Comparison of ENCODE assay signal across 8 cellular contexts in the genomic region with DNA sequence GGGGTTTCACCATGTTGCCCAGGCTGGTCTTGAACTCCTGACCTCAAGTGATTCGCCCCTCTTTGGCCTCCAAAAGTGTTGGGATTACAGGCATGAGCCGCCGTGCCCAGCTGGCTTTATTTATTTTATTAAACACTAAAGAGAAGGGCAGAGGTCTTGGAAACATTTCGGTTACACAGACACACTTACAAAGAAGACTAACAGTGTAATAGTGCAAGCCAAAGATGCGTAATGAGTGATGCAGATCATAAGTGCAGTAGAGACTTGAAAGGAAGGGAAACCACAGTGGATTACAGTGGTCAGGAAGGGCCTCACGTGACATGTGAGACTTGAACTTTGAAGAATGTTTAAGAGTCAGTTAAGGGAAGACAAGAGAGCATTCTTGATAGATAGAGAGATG. TPM values are rescaled to one million over a fixed set of nuclear protein-coding genes. Genes with fewer than 3 reads are reported as not detected.
DNase-seq lines count a peak whose midpoint lies in the region; ATAC-seq and TF ChIP-seq lines count a peak whose summit lies in the region.

No MANE protein-coding gene starts in this region.

- no peak overlapping the region for H3K27ac ChIP-seq in gastroesophageal sphincter

- H3K27me3 ChIP-seq in gastroesophageal sphincter: no peaks in the 10 kb centered on the region

- H3K4me1 ChIP-seq in gastroesophageal sphincter: no peaks in the 10 kb centered on the region

- TF ChIP-seq POLR2A in NB4 (IDR thresholded peaks at IDR 0.05; ENCODE audit: extremely low read depth, insufficient read length) (no peak), gastroesophageal sphincter (IDR thresholded peaks at IDR 0.05) (no peak)

- peaks cover 69% of the 10 kb centered on the region for H3K4me1 Mint-ChIP-seq in activated T-cell treated with anti-CD3 and anti-CD28 coated beads, Interleukin-2, amount 50 U/mL, for 72 hours (ENCODE audit: low read depth)
- H3K4me1 Mint-ChIP-seq in naive B cell (peaks cover 0 to 6% (median 4%) of the 10 kb centered on the region in 3 donors), progenitor cell of endocrine pancreas (ENCODE audit: low read depth) (peaks cover 10% of the 10 kb centered on the region)

- H3K27me3 Mint-ChIP-seq in activated T-cell treated with anti-CD3 and anti-CD28 coated beads, Interleukin-2, amount 50 U/mL, for 72 hours (ENCODE audit: low read depth): no peaks in the 10 kb centered on the region
- H3K27me3 Mint-ChIP-seq in naive B cell (no peaks in the 10 kb centered on the region), progenitor cell of endocrine pancreas (no peaks in the 10 kb centered on the region)

- TF ChIP-seq CTCF in AG09309 (IDR thresholded peaks at IDR 0.05; ENCODE audit: control insufficient read depth, insufficient read depth, low read depth, low read length, missing control alignments): no peak
- no peak for TF ChIP-seq CTCF in NB4 (IDR thresholded peaks at IDR 0.05; ENCODE audit: low read depth, low read length)
- TF ChIP-seq CTCF in progenitor cell of endocrine pancreas (IDR thresholded peaks at IDR 0.05; ENCODE audit: unreplicated experiment): no peak
- TF ChIP-seq CTCF in gastroesophageal sphincter (IDR thresholded peaks at IDR 0.05): no peak

- peaks cover 0 to 5% of the 10 kb centered on the region in 2 donors for H3K9me3 Mint-ChIP-seq in activated T-cell treated with anti-CD3 and anti-CD28 coated beads, Interleukin-2, amount 50 U/mL, for 72 hours
- no peaks in the 10 kb centered on the region for H3K9me3 Mint-ChIP-seq in naive B cell
- no peaks in the 10 kb centered on the region for H3K9me3 Mint-ChIP-seq in progenitor cell of endocrine pancreas (ENCODE audit: low read depth)

- DNase-seq in AG09309 (ENCODE audit: low read depth): peak; percentile 96
- DNase-seq in NB4 (ENCODE audit: low read depth): peak; percentile 54
- peak; percentile 76 to 77 for DNase-seq in activated T-cell treated with anti-CD3 and anti-CD28 coated beads, Interleukin-2, amount 50 U/mL, for 72 hours
- no peak for DNase-seq in naive B cell
- DNase-seq in progenitor cell of endocrine pancreas (ENCODE audit: low spot score, unreplicated experiment): no peak
- DNase-seq in DMS79 treated with DMSO at 0.1 percent for 48 hours (lab: John Stamatoyannopoulos, UW): no peak

- peak overlapping the region; percentile 28 to 49 for H3K4me3 Mint-ChIP-seq in activated T-cell treated with anti-CD3 and anti-CD28 coated beads, Interleukin-2, amount 50 U/mL, for 72 hours
- H3K4me3 Mint-ChIP-seq in naive B cell (no peak overlapping the region), progenitor cell of endocrine pancreas (ENCODE audit: low read depth) (no peak overlapping the region)

- H3K4me3 ChIP-seq in AG09309 (ENCODE audit: control insufficient read depth, low read depth, low read length) (no peak overlapping the region), NB4 (ENCODE audit: low read depth, low read length) (no peak overlapping the region), gastroesophageal sphincter (no peak overlapping the region)

- no peaks in the 10 kb centered on the region for H3K9me3 ChIP-seq in gastroesophageal sphincter

- peak overlapping the region; percentile 64 for H3K27ac Mint-ChIP-seq in activated T-cell treated with anti-CD3 and anti-CD28 coated beads, Interleukin-2, amount 50 U/mL, for 72 hours
- H3K27ac Mint-ChIP-seq in naive B cell (peak overlapping the region in 1 of 6 donors; percentile 14), progenitor cell of endocrine pancreas (no peak overlapping the region)

- WGBS in gastroesophageal sphincter (ENCODE audit: low coverage in 1 of 2), 2 donors: 56 to 57% methylated on average over 1 to 3 of the region's 6 CpGs

- H3K36me3 ChIP-seq in gastroesophageal sphincter: no peaks in the 10 kb centered on the region

- no peak for TF ChIP-seq EP300 in gastroesophageal sphincter (IDR thresholded peaks at IDR 0.05)

- H3K36me3 Mint-ChIP-seq in activated T-cell treated with anti-CD3 and anti-CD28 coated beads, Interleukin-2, amount 50 U/mL, for 72 hours (ENCODE audit: insufficient read depth in 2 of 2): peaks cover 3% of the 10 kb centered on the region in 2 donors
- no peaks in the 10 kb centered on the region for H3K36me3 Mint-ChIP-seq in naive B cell
- no peaks in the 10 kb centered on the region for H3K36me3 Mint-ChIP-seq in progenitor cell of endocrine pancreas (ENCODE audit: insufficient read depth)

- ATAC-seq in GM21423 (IDR thresholded peaks at IDR 0.05; ENCODE audit: unreplicated experiment) (peak; percentile 78), naive B cell (ENCODE audit: low read depth in 2 of 2) (peak; percentile 47 to 75), gastroesophageal sphincter (no peak)
- ATAC-seq in activated T-cell treated with anti-CD3 and anti-CD28 coated beads, Interleukin-2, amount 50 U/mL, for 72 hours (replicated peaks in 1 of 2): peak; percentile 100

RNA-seq across cellular contexts. Expression of a gene that starts 33.9 kb away (rescaled TPM):
- total RNA-seq in activated T-cell treated with anti-CD3 and anti-CD28 coated beads, Interleukin-2, amount 50 U/mL, for 72 hours: 10 to 100 TPM; 54.4 to 61.9 TPM
- polyA plus RNA-seq in naive B cell (ENCODE audit: low read depth in 6 of 6): 10 to 100 TPM; 21.4 to 39.0 (median 23.9) TPM
- 32.3 and 35.9 TPM in 2 replicates for total RNA-seq in progenitor cell of endocrine pancreas
- total RNA-seq in gastroesophageal sphincter: 10 to 100 TPM; 54.4 to 77.9 (median 62.9) TPM

RNA-seq across cellular contexts. Expression of a gene that starts 55.3 kb away (rescaled TPM):
- total RNA-seq in activated T-cell treated with anti-CD3 and anti-CD28 coated beads, Interleukin-2, amount 50 U/mL, for 72 hours: under 1 TPM; 0.24 to 0.67 TPM
- not detected for polyA plus RNA-seq in naive B cell (ENCODE audit: low read depth in 6 of 6)
- total RNA-seq in progenitor cell of endocrine pancreas (5.9 TPM in 2 replicates), gastroesophageal sphincter (1 to 10 TPM; 2.1 to 4.7 (median 3.6) TPM)

Comparison
In these comparisons a context has a peak if more than half of its experiments do, and no peak if none do; other contexts are left out.
1. DNase-seq: peak in AG09309 (single experiment), NB4 (single experiment) and activated T-cell treated with anti-CD3 and anti-CD28 coated beads, Interleukin-2, amount 50 U/mL, for 72 hours (2 of 2); none in naive B cell (single experiment), progenitor cell of endocrine pancreas (single experiment) and DMS79 treated with DMSO at 0.1 percent for 48 hours (single experiment).
2. H3K4me3 Mint-ChIP-seq: peak in activated T-cell treated with anti-CD3 and anti-CD28 coated beads, Interleukin-2, amount 50 U/mL, for 72 hours (2 of 2); none in naive B cell (0 of 8) and progenitor cell of endocrine pancreas (single experiment).